ENCODE assay signal across 16 cellular contexts in the genomic region with DNA sequence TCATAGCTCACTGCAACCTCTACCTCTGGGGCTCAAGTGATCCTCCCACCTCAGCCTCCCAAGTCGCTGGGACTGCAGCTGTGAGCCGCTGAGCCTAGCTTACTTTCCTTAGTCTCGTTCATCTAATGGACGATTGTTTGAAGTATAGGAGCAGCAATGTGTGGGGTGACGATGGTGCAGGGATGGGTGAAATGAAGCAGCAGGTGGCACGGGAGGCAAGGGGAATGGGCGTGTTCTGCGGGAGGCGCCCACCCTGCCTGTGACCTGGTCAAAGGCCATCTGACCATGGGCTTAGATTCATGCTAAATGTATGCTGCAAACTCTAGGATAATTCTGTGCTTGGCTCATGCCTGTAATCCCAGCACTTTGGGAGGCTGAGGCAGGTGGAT.
"Had no signal": no experiment of that assay in that cellular context is flagged by ENCODE, and none has a peak within 500 bp of the region (broad histone marks: within the 10 kb centered on the region; RNA-seq: fewer than 3 reads in every experiment).

No MANE protein-coding gene starts in this region.

- H3K27ac ChIP-seq: thyroid gland, uterus had no signal

- H3K27me3 ChIP-seq: thyroid gland, uterus had no signal

- H3K27me3 Mint-ChIP-seq: progenitor cell of endocrine pancreas; stimulated activated memory B cell treated with anti-CD40 and anti-IgM and Interleukin-4, amounts not matched to agents 10 μg/mL and 1 μg/mL and 100 μg/mL, for 72 hours had no signal

- ATAC-seq: esophagus mucosa; left lobe of liver; stimulated activated memory B cell treated with anti-CD40 and anti-IgM and Interleukin-4, amounts not matched to agents 10 μg/mL and 1 μg/mL and 100 μg/mL, for 72 hours had no signal

- H3K4me3 ChIP-seq: thyroid gland, uterus had no signal

- H3K27ac Mint-ChIP-seq: activated CD4-positive, alpha-beta T cell treated with anti-CD3 and anti-CD28 coated beads, Interleukin-2, amount 10 ng/mL, durations not matched to agents 24 days and 14 days; progenitor cell of endocrine pancreas had no signal

- H3K9me3 ChIP-seq: thyroid gland had no signal

- H3K36me3 ChIP-seq: thyroid gland, uterus had no signal

- H3K4me3 Mint-ChIP-seq: activated CD4-positive, alpha-beta T cell treated with anti-CD3 and anti-CD28 coated beads, Interleukin-2, amount 10 ng/mL, durations not matched to agents 24 days and 14 days; nephron; stimulated activated memory B cell treated with anti-CD40 and anti-IgM and Interleukin-4, amounts not matched to agents 10 μg/mL and 1 μg/mL and 100 μg/mL, for 72 hours had no signal

- FAIRE-seq: colon, islet of Langerhans had no signal

- H3K4me1 ChIP-seq: thyroid gland, uterus had no signal

- DNase-seq: activated CD4-positive, alpha-beta T cell treated with anti-CD3 and anti-CD28 coated beads, Interleukin-2, amount 10 ng/mL, durations not matched to agents 24 days and 14 days; activated CD4-positive, CD25-positive, alpha-beta regulatory T cell; activated naive CD4-positive, alpha-beta T cell treated with anti-CD3 and anti-CD28 coated beads, Interleukin-2, amount 50 U/mL, for 16 hours; mesenchymal stem cell; occipital lobe; stimulated activated CD4-positive, alpha-beta T cell treated with anti-CD3 and anti-CD28 coated beads, Interleukin-2, amount 100 ng/mL, for 48 hours; T-helper 2 cell; thyroid gland; uterus had no signal
